Comparison of ENCODE assay signal across 10 cellular contexts in genomic region chr4:137510866-137511265, GRCh38. TPM values are rescaled to one million over a fixed set of nuclear protein-coding genes. Genes with fewer than 3 reads are reported as not detected.
A peak's percentile ranks its signal among the peaks of the same experiment; 100 is the strongest.
DNase-seq lines count a peak whose midpoint lies in the region; ATAC-seq lines count a peak whose summit lies in the region.
"Had no signal": no experiment of that assay in that cellular context is flagged by ENCODE, and none has a peak within 500 bp of the region (broad histone marks: within the 10 kb centered on the region; RNA-seq: fewer than 3 reads in every experiment).

No MANE protein-coding gene starts in this region.

- no peaks in the 10 kb centered on the region for H3K27me3 Mint-ChIP-seq in activated CD4-positive, alpha-beta T cell treated with anti-CD3 and anti-CD28 coated beads for 36 hours
- H3K27me3 Mint-ChIP-seq: CD4-positive, CD25-positive, alpha-beta regulatory T cell; stimulated activated naive CD8-positive, alpha-beta T cell treated with anti-CD3 and anti-CD28 coated beads, Interleukin-15, amount 100 ng/mL, for 72 hours had no signal

- H3K4me1 Mint-ChIP-seq in activated CD4-positive, alpha-beta T cell treated with anti-CD3 and anti-CD28 coated beads for 36 hours: no peaks in the 10 kb centered on the region
- H3K4me1 Mint-ChIP-seq: CD4-positive, CD25-positive, alpha-beta regulatory T cell; stimulated activated naive CD8-positive, alpha-beta T cell treated with anti-CD3 and anti-CD28 coated beads, Interleukin-15, amount 100 ng/mL, for 72 hours had no signal

- H3K4me3 Mint-ChIP-seq in activated CD4-positive, alpha-beta T cell treated with anti-CD3 and anti-CD28 coated beads for 36 hours: no peak overlapping the region
- H3K4me3 Mint-ChIP-seq: CD4-positive, CD25-positive, alpha-beta regulatory T cell; stimulated activated naive CD8-positive, alpha-beta T cell treated with anti-CD3 and anti-CD28 coated beads, Interleukin-15, amount 100 ng/mL, for 72 hours had no signal

- POLR2A ChIA-PET in activated CD4-positive, alpha-beta T cell treated with anti-CD3 and anti-CD28 coated beads for 36 hours (lab: Charles Lee): no interaction called here

- intact Hi-C loops in Right ventricle myocardium inferior (cut with DNase I): no loop called here
- intact Hi-C loops in cardiac septum (cut with DNase I): no loop called here
- intact Hi-C loops in activated CD4-positive, alpha-beta T cell treated with anti-CD3 and anti-CD28 coated beads for 36 hours (cut with DNase I, micrococcal nuclease): no loop called here

- H3K27ac Mint-ChIP-seq in activated CD4-positive, alpha-beta T cell treated with anti-CD3 and anti-CD28 coated beads for 36 hours: no peak overlapping the region
- H3K27ac Mint-ChIP-seq: CD4-positive, CD25-positive, alpha-beta regulatory T cell; stimulated activated naive CD8-positive, alpha-beta T cell treated with anti-CD3 and anti-CD28 coated beads, Interleukin-15, amount 100 ng/mL, for 72 hours had no signal

- H3K36me3 Mint-ChIP-seq in activated CD4-positive, alpha-beta T cell treated with anti-CD3 and anti-CD28 coated beads for 36 hours (ENCODE audit: low read depth): no peaks in the 10 kb centered on the region
- H3K36me3 Mint-ChIP-seq: CD4-positive, CD25-positive, alpha-beta regulatory T cell had no signal

- CTCF ChIA-PET in activated CD4-positive, alpha-beta T cell treated with anti-CD3 and anti-CD28 coated beads for 36 hours (lab: Charles Lee): no interaction called here

- ATAC-seq in Right ventricle myocardium inferior: peak; percentile 97
- no peak for ATAC-seq in activated CD4-positive, alpha-beta T cell treated with anti-CD3 and anti-CD28 coated beads for 36 hours
- ATAC-seq in HG03139 (IDR thresholded peaks at IDR 0.05; ENCODE audit: unreplicated experiment): no peak
- ATAC-seq: stimulated activated naive CD8-positive, alpha-beta T cell treated with anti-CD3 and anti-CD28 coated beads, Interleukin-15, amount 100 ng/mL, for 72 hours had no signal

- DNase-seq in Right ventricle myocardium inferior (ENCODE audit: missing footprints) (no peak), cardiac septum (ENCODE audit: low spot score) (no peak), SW480 (ENCODE audit: low spot score) (peak; percentile 17), iPS-NIHi11 (ENCODE audit: low spot score) (peak; percentile 44), KG1 (lab: John Stamatoyannopoulos, UW) (no peak), T-helper 9 cell (no peak)
- no peak for DNase-seq in activated CD4-positive, alpha-beta T cell treated with anti-CD3 and anti-CD28 coated beads for 36 hours
- DNase-seq: CD4-positive, CD25-positive, alpha-beta regulatory T cell; stimulated activated naive CD8-positive, alpha-beta T cell treated with anti-CD3 and anti-CD28 coated beads, Interleukin-15, amount 100 ng/mL, for 72 hours had no signal

- peaks cover 4% of the 10 kb centered on the region for H3K9me3 Mint-ChIP-seq in activated CD4-positive, alpha-beta T cell treated with anti-CD3 and anti-CD28 coated beads for 36 hours (ENCODE audit: low read depth)
- H3K9me3 Mint-ChIP-seq: stimulated activated naive CD8-positive, alpha-beta T cell treated with anti-CD3 and anti-CD28 coated beads, Interleukin-15, amount 100 ng/mL, for 72 hours had no signal

RNA-seq across cellular contexts. Expression of gene PCDH18, which starts 21.4 kb away (rescaled TPM):
- total RNA-seq in Right ventricle myocardium inferior (6.2 TPM), cardiac septum (4.9 TPM)
- not detected for total RNA-seq in activated CD4-positive, alpha-beta T cell treated with anti-CD3 and anti-CD28 coated beads for 36 hours

Comparison
In these comparisons a context has a peak if more than half of its experiments do, and no peak if none do; other contexts are left out.
1. DNase-seq: peak in SW480 (single experiment) and iPS-NIHi11 (single experiment); none in Right ventricle myocardium inferior (single experiment), cardiac septum (single experiment), activated CD4-positive, alpha-beta T cell treated with anti-CD3 and anti-CD28 coated beads for 36 hours (single experiment), KG1 (single experiment) and T-helper 9 cell (single experiment).